In genomic region chr6:43738267-43738676, GRCh38 we compare ENCODE assay signal across 1 cellular context.
TF ChIP-seq lines count a peak whose summit lies in the region.

No MANE protein-coding gene starts in this region.

TF ChIP-seq in HepG2, 621 proteins besides CTCF, POLR2A, EP300 and RAD21:
- TF ChIP-seq ZFP36L1 (CRISPR knock-in tag; IDR thresholded peaks at IDR 0.05) (no peak), ZMYM3 (CRISPR knock-in tag; IDR thresholded peaks at IDR 0.05) (0 out of 2 replicates have a peak, but pooled peaks have one; percentile 3), ARID4A (CRISPR knock-in tag; IDR thresholded peaks at IDR 0.05; ENCODE audit: borderline replicate concordance) (0 out of 2 replicates have a peak, but pooled peaks have one; percentile 1), ZNF572 (CRISPR knock-in tag; IDR thresholded peaks at IDR 0.05) (no peak), SOX6 (IDR thresholded peaks at IDR 0.05) (0 out of 2 replicates have a peak, but pooled peaks have one; percentile 27), SOX6 (CRISPR knock-in tag; IDR thresholded peaks at IDR 0.05) (no peak), ZNF207 (IDR thresholded peaks at IDR 0.05; ENCODE audit: borderline replicate concordance) (0 out of 2 replicates have a peak, but pooled peaks have one; percentile 19), IKZF1 (IDR thresholded peaks at IDR 0.05) (peak; percentile 73; the same call in 1 of the 2 replicates), FOXA1 (IDR thresholded peaks at IDR 0.05) (0 out of 2 replicates have a peak, but pooled peaks have one; percentile 5), FOXA1 (CRISPR knock-in tag; IDR thresholded peaks at IDR 0.05) (no peak), GATAD1 (CRISPR knock-in tag; IDR thresholded peaks at IDR 0.05) (no peak), ISL2 (CRISPR knock-in tag; IDR thresholded peaks at IDR 0.05) (no peak), ZNF646 (CRISPR knock-in tag; IDR thresholded peaks at IDR 0.05) (peak; percentile 98)
